ENCODE assay signal across 1 cellular context in the genomic region with DNA sequence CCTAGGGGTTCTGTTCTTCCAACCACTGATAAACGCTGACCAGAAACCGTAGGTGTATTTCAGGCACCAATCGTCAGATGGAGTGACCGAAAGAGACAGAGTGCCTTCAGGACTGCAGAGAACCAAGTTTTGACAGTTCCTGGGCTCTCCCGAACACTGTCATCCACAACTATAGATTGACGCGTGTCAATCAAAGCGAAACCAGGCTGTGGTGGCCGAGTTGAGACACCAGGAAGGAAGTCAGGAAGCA.
TF ChIP-seq lines count a peak whose summit lies in the region.

No MANE protein-coding gene starts in this region.

TF ChIP-seq in HEK293, 187 proteins besides CTCF, POLR2A, EP300 and RAD21 (continued from another document):
- TF ChIP-seq TRIM28 (IDR thresholded peaks at IDR 0.05; ENCODE audit: borderline replicate concordance, low read length) (peak; percentile 93), ZSCAN30 (tag by site-specific recombination; IDR thresholded peaks at IDR 0.05) (no peak), ZNF19 (tag by site-specific recombination; IDR thresholded peaks at IDR 0.05; ENCODE audit: low read depth) (no peak), ZBTB44 (tag by site-specific recombination; IDR thresholded peaks at IDR 0.05) (no peak), ZNF707 (tag by site-specific recombination; IDR thresholded peaks at IDR 0.05) (no peak), HOXC10 (CRISPR knock-in tag; IDR thresholded peaks at IDR 0.05) (no peak), ZBTB17 (tag by site-specific recombination; IDR thresholded peaks at IDR 0.05) (peak; percentile 75), ZNF366 (tag by site-specific recombination; conservative IDR thresholded peaks at IDR 0.05) (peak; percentile 92), ZNF404 (tag by site-specific recombination; IDR thresholded peaks at IDR 0.05) (no peak), ZNF239 (tag by site-specific recombination; IDR thresholded peaks at IDR 0.05) (no peak), FEZF1 (tag by site-specific recombination; IDR thresholded peaks at IDR 0.05) (no peak), ZNF571 (tag by site-specific recombination; IDR thresholded peaks at IDR 0.05) (no peak), ZNF391 (tag by site-specific recombination; IDR thresholded peaks at IDR 0.05; ENCODE audit: borderline replicate concordance, low read depth) (no peak), KLF7 (tag by site-specific recombination; IDR thresholded peaks at IDR 0.05; ENCODE audit: borderline replicate concordance) (no peak), SCRT2 (tag by site-specific recombination; IDR thresholded peaks at IDR 0.05) (0 out of 2 replicates have a peak, but pooled peaks have one; percentile 11)
